In genomic region chr3:131549340-131549739, GRCh38 we compare ENCODE assay signal across 1 cellular context.
TF ChIP-seq lines count a peak whose summit lies in the region.

No MANE protein-coding gene starts in this region.

TF ChIP-seq in Ishikawa, 13 proteins besides CTCF, POLR2A, EP300 and RAD21 (continued from another document):
- TF ChIP-seq REST (IDR thresholded peaks at IDR 0.05; ENCODE audit: low read depth), result no peak
- TF ChIP-seq ZBTB7A (IDR thresholded peaks at IDR 0.05; ENCODE audit: low read depth), result no peak
- no peak for TF ChIP-seq TCF12 (IDR thresholded peaks at IDR 0.05; ENCODE audit: low read depth)
- TF ChIP-seq MAX (IDR thresholded peaks at IDR 0.05), result no peak
